ENCODE assay signal across 23 cellular contexts in the genomic region with DNA sequence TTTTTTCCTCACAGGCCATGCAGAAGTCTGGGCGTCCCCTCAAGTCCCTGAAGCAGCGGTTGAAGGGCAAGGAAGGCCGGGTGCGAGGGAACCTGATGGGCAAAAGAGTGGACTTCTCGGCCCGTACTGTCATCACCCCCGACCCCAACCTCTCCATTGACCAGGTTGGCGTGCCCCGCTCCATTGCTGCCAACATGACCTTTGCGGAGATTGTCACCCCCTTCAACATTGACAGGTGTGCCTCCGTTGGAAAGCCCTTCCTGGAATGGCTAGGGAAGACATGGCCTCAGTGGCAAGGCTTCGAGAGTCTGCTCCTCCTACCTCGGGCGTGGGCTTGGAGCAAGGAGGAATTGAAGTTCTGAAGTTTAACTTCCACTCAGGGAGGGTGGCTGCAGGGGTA. TPM values are rescaled to one million over a fixed set of nuclear protein-coding genes. Genes with fewer than 3 reads are reported as not detected.
DNase-seq lines count a peak whose midpoint lies in the region; ATAC-seq and TF ChIP-seq lines count a peak whose summit lies in the region.
"Had no signal": no experiment of that assay in that cellular context is flagged by ENCODE, and none has a peak within 500 bp of the region (broad histone marks: within the 10 kb centered on the region; RNA-seq: fewer than 3 reads in every experiment).

No MANE protein-coding gene starts in this region.

- no peak for ATAC-seq in activated naive CD8-positive, alpha-beta T cell treated with anti-CD3 and anti-CD28 coated beads, Interleukin-2, amount 50 U/mL, for 24 hours
- ATAC-seq in memory B cell (ENCODE audit: low read depth) (no peak), HG03378 (IDR thresholded peaks at IDR 0.05; ENCODE audit: unreplicated experiment) (no peak)
- ATAC-seq: SK-N-SH treated with all-trans-retinoic acid at 6 μM for 48 hours had no signal

- intact Hi-C loops in Caco-2 (cut with micrococcal nuclease; ENCODE audit: unreplicated experiment): no loop called here

- POLR2A ChIA-PET in Caco-2 (lab: Charles Lee): no interaction called here

- TF ChIP-seq CTCF in Caco-2 (IDR thresholded peaks at IDR 0.05; ENCODE audit: insufficient read depth in 1 of 2, low read depth in 1 of 2, low read length in 1 of 2, severe bottlenecking in 1 of 2, unreplicated experiment in 1 of 2): no peak

- H3K4me1 ChIP-seq in Caco-2: no peaks in the 10 kb centered on the region
- H3K4me1 ChIP-seq: BE2C, SJCRH30 had no signal

- peaks cover 11% of the 10 kb centered on the region for H3K4me1 Mint-ChIP-seq in activated naive CD8-positive, alpha-beta T cell treated with anti-CD3 and anti-CD28 coated beads for 36 hours
- peaks cover 12% of the 10 kb centered on the region for H3K4me1 Mint-ChIP-seq in activated naive CD8-positive, alpha-beta T cell treated with anti-CD3 and anti-CD28 coated beads, Interleukin-2, amount 50 U/mL, for 24 hours
- H3K4me1 Mint-ChIP-seq in memory B cell (peaks cover 14% of the 10 kb centered on the region), Caco-2 (ENCODE audit: low read depth, unreplicated experiment) (no peaks in the 10 kb centered on the region)

- DNase-seq in activated naive CD8-positive, alpha-beta T cell treated with anti-CD3 and anti-CD28 coated beads for 36 hours: no peak
- DNase-seq in activated naive CD8-positive, alpha-beta T cell treated with anti-CD3 and anti-CD28 coated beads, Interleukin-2, amount 50 U/mL, for 24 hours: no peak
- DNase-seq in memory B cell (ENCODE audit: low spot score in 2 of 2) (no peak), Caco-2 (no peak)
- DNase-seq: ACHN; BE2C; Calu3; CD8-positive, alpha-beta memory T cell; GM23248; H7; KG1; MG63; NCI-H1105 treated with DMSO at 0.1 percent for 48 hours; NCI-H146; NCI-H1930; NCI-H2107; NCI-H524; NCI-H748 treated with DMSO at 0.1 percent for 48 hours; SJCRH30 had no signal

- no peaks in the 10 kb centered on the region for H3K9me3 Mint-ChIP-seq in activated naive CD8-positive, alpha-beta T cell treated with anti-CD3 and anti-CD28 coated beads for 36 hours
- H3K9me3 Mint-ChIP-seq in activated naive CD8-positive, alpha-beta T cell treated with anti-CD3 and anti-CD28 coated beads, Interleukin-2, amount 50 U/mL, for 24 hours: no peaks in the 10 kb centered on the region
- no peaks in the 10 kb centered on the region for H3K9me3 Mint-ChIP-seq in memory B cell
- no peaks in the 10 kb centered on the region for H3K9me3 Mint-ChIP-seq in Caco-2 (ENCODE audit: unreplicated experiment)
- H3K9me3 Mint-ChIP-seq: CD14-positive monocyte; CD8-positive, alpha-beta memory T cell had no signal

- H3K4me3 ChIP-seq in Caco-2 (ENCODE audit: low read depth, low read length): no peak overlapping the region
- H3K4me3 ChIP-seq: GM23248, MG63, SJCRH30 had no signal

- peak; percentile 26 for TF ChIP-seq POLR2A in GM19193 (IDR thresholded peaks at IDR 0.05; ENCODE audit: extremely low read depth, insufficient read depth, insufficient read length)

- no peaks in the 10 kb centered on the region for H3K27me3 Mint-ChIP-seq in activated naive CD8-positive, alpha-beta T cell treated with anti-CD3 and anti-CD28 coated beads for 36 hours
- no peaks in the 10 kb centered on the region for H3K27me3 Mint-ChIP-seq in activated naive CD8-positive, alpha-beta T cell treated with anti-CD3 and anti-CD28 coated beads, Interleukin-2, amount 50 U/mL, for 24 hours
- H3K27me3 Mint-ChIP-seq in memory B cell: no peaks in the 10 kb centered on the region
- no peaks in the 10 kb centered on the region for H3K27me3 Mint-ChIP-seq in Caco-2 (ENCODE audit: insufficient read depth, unreplicated experiment)

- peak overlapping the region; percentile 16 for H3K27ac Mint-ChIP-seq in activated naive CD8-positive, alpha-beta T cell treated with anti-CD3 and anti-CD28 coated beads for 36 hours
- no peak overlapping the region for H3K27ac Mint-ChIP-seq in activated naive CD8-positive, alpha-beta T cell treated with anti-CD3 and anti-CD28 coated beads, Interleukin-2, amount 50 U/mL, for 24 hours
- H3K27ac Mint-ChIP-seq in memory B cell (peak overlapping the region; percentile 41), Caco-2 (ENCODE audit: unreplicated experiment) (no peak overlapping the region)

- CTCF ChIA-PET in Caco-2 (lab: Charles Lee): no interaction called here

- H3K27me3 ChIP-seq in Caco-2 (replicated peaks; ENCODE audit: control insufficient read depth, insufficient read depth, low read length): no peaks in the 10 kb centered on the region
- H3K27me3 ChIP-seq: BE2C, MG63, SJCRH30 had no signal

- H3K36me3 Mint-ChIP-seq in activated naive CD8-positive, alpha-beta T cell treated with anti-CD3 and anti-CD28 coated beads for 36 hours: peaks cover 49% of the 10 kb centered on the region
- peaks cover 73% of the 10 kb centered on the region for H3K36me3 Mint-ChIP-seq in activated naive CD8-positive, alpha-beta T cell treated with anti-CD3 and anti-CD28 coated beads, Interleukin-2, amount 50 U/mL, for 24 hours (ENCODE audit: low read depth)
- H3K36me3 Mint-ChIP-seq in memory B cell: peaks cover 42% of the 10 kb centered on the region
- H3K36me3 Mint-ChIP-seq in Caco-2 (ENCODE audit: insufficient read depth, unreplicated experiment): peaks cover 67% of the 10 kb centered on the region

- no peaks in the 10 kb centered on the region for H3K9me3 ChIP-seq in Caco-2
- H3K9me3 ChIP-seq: BE2C, MG63, SJCRH30 had no signal

- H3K4me3 Mint-ChIP-seq in activated naive CD8-positive, alpha-beta T cell treated with anti-CD3 and anti-CD28 coated beads for 36 hours: no peak overlapping the region
- H3K4me3 Mint-ChIP-seq in activated naive CD8-positive, alpha-beta T cell treated with anti-CD3 and anti-CD28 coated beads, Interleukin-2, amount 50 U/mL, for 24 hours: no peak overlapping the region
- no peak overlapping the region for H3K4me3 Mint-ChIP-seq in memory B cell
- no peak overlapping the region for H3K4me3 Mint-ChIP-seq in Caco-2 (ENCODE audit: unreplicated experiment)
- H3K4me3 Mint-ChIP-seq: CD14-positive monocyte had no signal

- no TSS peak for BruUV-seq in Caco-2 (replicated peaks; lab: Mats Ljungman, UMichigan)

- no peaks in the 10 kb centered on the region; the same call in none of the 2 replicates for H3K36me3 ChIP-seq in Caco-2 (ENCODE audit: control insufficient read depth, insufficient read depth, low read length)

RNA-seq across cellular contexts. Expression of a gene that starts 13.5 kb away (rescaled TPM):
- total RNA-seq in activated naive CD8-positive, alpha-beta T cell treated with anti-CD3 and anti-CD28 coated beads for 36 hours: 100 to 1,000 TPM; 198 to 200 TPM
- total RNA-seq in Caco-2 (2022): 69.8 and 72.1 TPM in 2 replicates

RNA-seq across cellular contexts. Expression of a gene that starts 16.4 kb away (rescaled TPM):
- not detected for total RNA-seq in activated naive CD8-positive, alpha-beta T cell treated with anti-CD3 and anti-CD28 coated beads for 36 hours
- total RNA-seq in Caco-2 (2022): not detected in 2 replicates
- total RNA-seq: Calu3; CD8-positive, alpha-beta memory T cell; GM23248; H7; SJCRH30 had no signal

RNA-seq across cellular contexts. Expression of a gene that starts 18.2 kb away (rescaled TPM):
- total RNA-seq in activated naive CD8-positive, alpha-beta T cell treated with anti-CD3 and anti-CD28 coated beads for 36 hours: 10 to 100 TPM; 16.7 TPM
- 15.5 and 16.5 TPM in 2 replicates for total RNA-seq in Caco-2 (2022)

RNA-seq across cellular contexts. Expression of a gene that starts 51.2 kb away (rescaled TPM):
- total RNA-seq in activated naive CD8-positive, alpha-beta T cell treated with anti-CD3 and anti-CD28 coated beads for 36 hours: 10 to 100 TPM; 11.6 to 15.1 TPM
- not detected in 2 replicates for total RNA-seq in Caco-2 (2022)
- total RNA-seq: SJCRH30 had no signal

RNA-seq across cellular contexts. Expression of a gene that starts 52.8 kb away (rescaled TPM):
- 10 to 100 TPM; 10.6 to 11.3 TPM for total RNA-seq in activated naive CD8-positive, alpha-beta T cell treated with anti-CD3 and anti-CD28 coated beads for 36 hours
- 1.7 and 2.6 TPM in 2 replicates for total RNA-seq in Caco-2 (2022)

Comparison
In these comparisons a context has a peak if more than half of its experiments do, and no peak if none do; other contexts are left out.
1. H3K27ac Mint-ChIP-seq: peak in activated naive CD8-positive, alpha-beta T cell treated with anti-CD3 and anti-CD28 coated beads for 36 hours (single experiment) and memory B cell (single experiment); none in activated naive CD8-positive, alpha-beta T cell treated with anti-CD3 and anti-CD28 coated beads, Interleukin-2, amount 50 U/mL, for 24 hours (single experiment) and Caco-2 (single experiment).